15 cellular contexts compared by ENCODE assay signal in the genomic region with DNA sequence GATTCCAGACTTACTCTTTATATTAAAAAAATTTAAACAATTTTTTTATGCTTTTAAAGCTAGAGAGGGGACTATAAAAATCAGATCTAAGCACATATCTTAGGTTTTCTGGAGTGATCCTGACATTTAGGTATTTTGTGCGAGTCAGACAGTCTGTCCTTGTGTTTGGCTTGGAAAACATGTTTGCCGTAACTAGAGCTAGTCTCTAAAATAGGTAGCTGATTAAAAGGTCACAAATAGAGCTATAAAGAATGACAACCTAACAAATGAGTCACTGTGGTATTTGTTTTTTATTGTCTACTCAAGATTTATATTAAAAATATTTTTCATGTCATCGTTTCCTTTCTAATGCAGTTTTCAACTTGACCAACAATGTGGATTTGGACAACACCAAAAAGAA.
"Had no signal": no experiment of that assay in that cellular context is flagged by ENCODE, and none has a peak within 500 bp of the region (broad histone marks: within the 10 kb centered on the region; RNA-seq: fewer than 3 reads in every experiment).

No MANE protein-coding gene starts in this region.

- H3K9me3 ChIP-seq: esophagus squamous epithelium, heart right ventricle, left lung, thoracic aorta had no signal

- H3K4me1 ChIP-seq: esophagus squamous epithelium, heart right ventricle, left lung had no signal

- H3K4me3 ChIP-seq: dorsolateral prefrontal cortex, esophagus squamous epithelium, heart right ventricle, left lung, thoracic aorta had no signal

- H3K27ac ChIP-seq: dorsolateral prefrontal cortex, esophagus squamous epithelium, heart right ventricle, left lung, thoracic aorta, VCaP had no signal

- DNase-seq: activated CD8-positive, alpha-beta T cell treated with anti-CD3 and anti-CD28 coated beads, Interleukin-2, amount 10 ng/mL, durations not matched to agents 7 days and 5 days; activated naive CD4-positive, alpha-beta T cell treated with Interleukin-2 at 50 U/mL for 16 hours; dorsolateral prefrontal cortex; esophagus squamous epithelium; foreskin melanocyte; heart right ventricle; islet precursor cell; left lung; nephron progenitor cell; stimulated activated CD4-positive, alpha-beta T cell treated with anti-CD3 and anti-CD28 coated beads, Interleukin-15, amount 100 ng/mL, for 24 hours; stimulated activated CD4-positive, alpha-beta T cell treated with anti-CD3 and anti-CD28 coated beads, Interleukin-4, amount 100 ng/mL, for 24 hours; stimulated activated naive CD8-positive, alpha-beta T cell treated with anti-CD3 and anti-CD28 coated beads, Interleukin-15, amount 100 ng/mL, for 72 hours; SW 1271 had no signal

- H3K27me3 ChIP-seq: dorsolateral prefrontal cortex, esophagus squamous epithelium, heart right ventricle, left lung had no signal

- ATAC-seq: activated CD8-positive, alpha-beta T cell treated with anti-CD3 and anti-CD28 coated beads, Interleukin-2, amount 10 ng/mL, durations not matched to agents 7 days and 5 days; heart right ventricle; left lung; stimulated activated naive CD8-positive, alpha-beta T cell treated with anti-CD3 and anti-CD28 coated beads, Interleukin-15, amount 100 ng/mL, for 72 hours had no signal
